Comparison of ENCODE assay signal across 19 cellular contexts in genomic region chr3:112059497-112059896, GRCh38. TPM values are rescaled to one million over a fixed set of nuclear protein-coding genes. Genes with fewer than 3 reads are reported as not detected.
DNase-seq lines count a peak whose midpoint lies in the region; ATAC-seq, FAIRE-seq and TF ChIP-seq lines count a peak whose summit lies in the region.
"Had no signal": no experiment of that assay in that cellular context is flagged by ENCODE, and none has a peak within 500 bp of the region (broad histone marks: within the 10 kb centered on the region; RNA-seq: fewer than 3 reads in every experiment).

No MANE protein-coding gene starts in this region.

- no peak for TF ChIP-seq RAD21 in A549 (conservative IDR thresholded peaks at IDR 0.05 in 1 of 2, IDR thresholded peaks at IDR 0.05 in 1 of 2)

- DNase-seq in A549 (ENCODE audit: low read depth in 1 of 2, low spot score in 1 of 2) = no peak
- DNase-seq in HT-29 (ENCODE audit: low spot score) = peak; percentile 14
- no peak for DNase-seq in keratinocyte (ENCODE audit: low read depth, low spot score)
- peak; percentile 9 to 29 for DNase-seq in thyroid gland
- no peak for DNase-seq in activated CD4-positive, alpha-beta T cell treated with anti-CD3 and anti-CD28 coated beads, Interleukin-2, amount 50 U/mL, for 4 hours
- no peak for DNase-seq in anterior cingulate cortex (lab: John Stamatoyannopoulos, UW)
- DNase-seq: 8988T; ACHN; CD4-positive, alpha-beta T cell; DMS153; DND-41; GDM1; H7; KBM-7 had no signal

- H3K4me2 ChIP-seq in A549 (no peak overlapping the region), keratinocyte (ENCODE audit: control insufficient read depth, extremely low read depth, insufficient read depth, low read depth, low read length) (no peak overlapping the region)
- H3K4me2 ChIP-seq: BLaER1 treated with 17β-estradiol and CSF1 and Interleukin-3, amounts not matched to agents 10 nM and 100 nM had no signal

- H2AFZ ChIP-seq in keratinocyte (ENCODE audit: control insufficient read depth, low read length) = no peak overlapping the region

- no peaks in the 10 kb centered on the region for H3K36me3 ChIP-seq in keratinocyte (ENCODE audit: control insufficient read depth in 2 of 2, extremely low read depth in 1 of 2, insufficient read depth in 2 of 2, low read length in 2 of 2)
- no peaks in the 10 kb centered on the region for H3K36me3 ChIP-seq in thyroid gland
- H3K36me3 ChIP-seq: BLaER1 treated with 17β-estradiol and CSF1 and Interleukin-3, amounts not matched to agents 10 nM and 100 nM had no signal

- no peaks in the 10 kb centered on the region for H3K79me2 ChIP-seq in keratinocyte (ENCODE audit: control insufficient read depth, insufficient read depth, low read length)

- TF ChIP-seq EP300 in A549 (IDR thresholded peaks at IDR 0.05) = no peak

- H3K27ac ChIP-seq in A549 = no peak overlapping the region
- no peak overlapping the region for H3K27ac ChIP-seq in keratinocyte (ENCODE audit: control insufficient read depth, insufficient read depth, low read length)
- H3K27ac ChIP-seq in thyroid gland = peak overlapping the region; percentile 20 to 44 (median 27)
- H3K27ac ChIP-seq: BLaER1 treated with 17β-estradiol and CSF1 and Interleukin-3, amounts not matched to agents 10 nM and 100 nM had no signal

- no peaks in the 10 kb centered on the region for H3K9me1 ChIP-seq in keratinocyte (ENCODE audit: control insufficient read depth, extremely low read depth, insufficient read depth, low read length)

- CTCF ChIA-PET in A549 (lab: Yijun Ruan, JAX) = no interaction called here

- POLR2A ChIA-PET in A549 (lab: Yijun Ruan, JAX) = no interaction called here

- H3K9ac ChIP-seq in keratinocyte (ENCODE audit: control insufficient read depth, extremely low read depth, insufficient read depth, low read length) = no peak overlapping the region
- H3K9ac ChIP-seq: BLaER1 treated with 17β-estradiol and CSF1 and Interleukin-3, amounts not matched to agents 10 nM and 100 nM had no signal

- 60% methylated on average over 1 of the region's 1 CpG for WGBS in A549 (ENCODE audit: missing lambda C conversion rate)
- 88 to 96% methylated on average over 1 of the region's 1 CpG for WGBS in thyroid gland, 2 donors

- H3K27me3 ChIP-seq in keratinocyte (ENCODE audit: control insufficient read depth, extremely low read depth, insufficient read depth, low read length) (no peaks in the 10 kb centered on the region), thyroid gland (no peaks in the 10 kb centered on the region)
- H3K27me3 ChIP-seq: BLaER1 treated with 17β-estradiol and CSF1 and Interleukin-3, amounts not matched to agents 10 nM and 100 nM had no signal

- intact Hi-C loops in thyroid gland (cut with DNase I) = no loop called here

- H3K4me3 ChIP-seq in A549 (no peak overlapping the region), keratinocyte (ENCODE audit: control insufficient read depth in 2 of 3, extremely low read depth in 1 of 3, insufficient read depth in 2 of 3, low read depth in 1 of 3, low read length in 3 of 3) (no peak overlapping the region), thyroid gland (replicated peaks in 1 of 3) (no peak overlapping the region)
- H3K4me3 ChIP-seq: BLaER1 treated with 17β-estradiol and CSF1 and Interleukin-3, amounts not matched to agents 10 nM and 100 nM had no signal

- H3K9me3 ChIP-seq in A549 (no peaks in the 10 kb centered on the region), keratinocyte (ENCODE audit: control insufficient read depth, low read depth, low read length) (no peaks in the 10 kb centered on the region), thyroid gland (no peaks in the 10 kb centered on the region)

- dilution Hi-C loops in keratinocyte (cut with MboI; ENCODE audit: extremely low pct_ligation_motif_present, low sequenced_read_pairs) = no loop called here

- TF ChIP-seq POLR2A in A549 (IDR thresholded peaks at IDR 0.05; ENCODE audit: low read length) (no peak), thyroid gland (IDR thresholded peaks at IDR 0.05) (no peak)

- no peak for TF ChIP-seq CTCF in A549 (IDR thresholded peaks at IDR 0.05)
- TF ChIP-seq CTCF in keratinocyte (optimal IDR thresholded peaks at IDR 0.05 in 1 of 3, IDR thresholded peaks at IDR 0.05 in 1 of 3, conservative IDR thresholded peaks at IDR 0.05 in 1 of 3; ENCODE audit: extremely low read depth in 1 of 3, insufficient read depth in 2 of 3, low read length in 3 of 3) = no peak
- TF ChIP-seq CTCF in thyroid gland (IDR thresholded peaks at IDR 0.05) = no peak

- H3K4me1 ChIP-seq in A549 (peaks cover 17% of the 10 kb centered on the region), keratinocyte (ENCODE audit: control insufficient read depth, extremely low read depth, insufficient read depth, low read length) (peaks cover 2% of the 10 kb centered on the region), thyroid gland (peaks cover 3 to 10% of the 10 kb centered on the region in 2 donors)
- H3K4me1 ChIP-seq: BLaER1 treated with 17β-estradiol and CSF1 and Interleukin-3, amounts not matched to agents 10 nM and 100 nM had no signal

- FAIRE-seq in A549 (lab: Jason Lieb, UNC) (peak; percentile 13), keratinocyte (lab: Jason Lieb, UNC) (peak; percentile 44)
- FAIRE-seq: D721Med, GM12892 had no signal

- no peaks in the 10 kb centered on the region for H4K20me1 ChIP-seq in keratinocyte (ENCODE audit: control insufficient read depth, extremely low read depth, insufficient read depth, low read length)
- H4K20me1 ChIP-seq: BLaER1 treated with 17β-estradiol and CSF1 and Interleukin-3, amounts not matched to agents 10 nM and 100 nM had no signal

- ATAC-seq in A549 (no peak), HG02884 (IDR thresholded peaks at IDR 0.05; ENCODE audit: unreplicated experiment) (no peak), HG03354 (IDR thresholded peaks at IDR 0.05; ENCODE audit: poor library complexity, severe bottlenecking, unreplicated experiment) (no peak)

TF ChIP-seq in A549, 52 proteins besides CTCF, POLR2A, EP300 and RAD21 (continues in another document):
- no peak for TF ChIP-seq JUN (IDR thresholded peaks at IDR 0.05)
- no peak for TF ChIP-seq HOXB5 (CRISPR knock-in tag; IDR thresholded peaks at IDR 0.05)
- no peak for TF ChIP-seq FOSB (CRISPR knock-in tag; IDR thresholded peaks at IDR 0.05)
- no peak for TF ChIP-seq POLR2AphosphoS2 (conservative IDR thresholded peaks at IDR 0.05; ENCODE audit: low read length)
- no peak for TF ChIP-seq NPAS2 (CRISPR knock-in tag; IDR thresholded peaks at IDR 0.05; ENCODE audit: borderline replicate concordance)
- no peak for TF ChIP-seq GATA3 (IDR thresholded peaks at IDR 0.05; ENCODE audit: borderline replicate concordance)
- no peak for TF ChIP-seq HOXA7 (CRISPR knock-in tag; IDR thresholded peaks at IDR 0.05)
- TF ChIP-seq ZNF302 (CRISPR knock-in tag; IDR thresholded peaks at IDR 0.05) = no peak
- no peak for TF ChIP-seq EHMT2 (IDR thresholded peaks at IDR 0.05; ENCODE audit: low read depth)
- no peak for TF ChIP-seq TP53 (CRISPR knock-in tag; IDR thresholded peaks at IDR 0.05)
- no peak for TF ChIP-seq PHF8 (IDR thresholded peaks at IDR 0.05; ENCODE audit: borderline replicate concordance, low read depth)
- no peak for TF ChIP-seq RCOR1 (IDR thresholded peaks at IDR 0.05; ENCODE audit: low read depth, low read length)

RNA-seq across cellular contexts. Expression of gene TMPRSS7, which starts 25.0 kb away (rescaled TPM):
- polyA plus RNA-seq in A549 (2011; rRNA removed) (0.04 TPM in 2 replicates), A549 (2017; fragmentation: RNase III; extraction: RNeasy Plus Mini Kit Qiagen cat#74134 plus additional on column Dnase treatment) (0.05 to 0.09 TPM (median 0.05 TPM) in 3 replicates), keratinocyte (0.02 to 0.18 TPM (median 0.08 TPM) in 3 replicates)
- polyA plus RNA-seq in A549 (2012; cell fraction: cytosol; rRNA removed) = 0.03 and 0.06 TPM in 2 replicates
- polyA plus RNA-seq in A549 (2012; cell fraction: nucleus; rRNA removed) = 0.04 TPM in 1 of 2 replicates, not detected in the other
- polyA minus RNA-seq in A549 (2011; rRNA and poly(A)+ RNA removed) = 0.10 TPM in 1 of 2 replicates, not detected in the other
- total RNA-seq in HT-29 (2014; rRNA removed; shearing (Covaris generic)) = 0.03 TPM in 1 of 2 replicates, not detected in the other
- not detected for polyA plus RNA-seq in keratinocyte (2011; ENCODE audit: low read depth)
- polyA plus RNA-seq in keratinocyte (2011; cell fraction: cytosol; rRNA removed) = 0.04 and 0.05 TPM in 2 replicates
- 0.18 and 0.21 TPM in 2 replicates for polyA plus RNA-seq in keratinocyte (2011; cell fraction: nucleus; rRNA removed)
- polyA plus RNA-seq in keratinocyte (2012; ENCODE audit: low replicate concordance) = 0.05 and 0.14 TPM in 2 replicates
- polyA minus RNA-seq in keratinocyte = 0.26 TPM in 1 of 3 replicates, not detected in the others
- not detected for polyA minus RNA-seq in keratinocyte (2011; cell fraction: cytosol; rRNA and poly(A)+ RNA removed)
- 0.23 and 0.32 TPM in 2 replicates for polyA minus RNA-seq in keratinocyte (2011; cell fraction: nucleus; rRNA and poly(A)+ RNA removed)
- total RNA-seq in thyroid gland = under 1 TPM in 1 of 4 donors, not detected in 3; 0.11 TPM
- total RNA-seq: H7 had no signal

RNA-seq across cellular contexts. Expression of gene C3orf52, which starts 26.7 kb away (rescaled TPM):
- polyA plus RNA-seq in A549 (2011; rRNA removed) = 10.3 and 11.5 TPM in 2 replicates
- 3.3 and 3.8 TPM in 2 replicates for polyA plus RNA-seq in A549 (2012; cell fraction: cytosol; rRNA removed)
- polyA plus RNA-seq in A549 (2012; cell fraction: nucleus; rRNA removed) = 3.2 and 9.3 TPM in 2 replicates
- polyA plus RNA-seq in A549 (2017; fragmentation: RNase III; extraction: RNeasy Plus Mini Kit Qiagen cat#74134 plus additional on column Dnase treatment) = 7.0 to 7.7 TPM (median 7.5 TPM) in 3 replicates
- polyA minus RNA-seq in A549 (2011; rRNA and poly(A)+ RNA removed) = 11.5 and 14.5 TPM in 2 replicates
- 14.5 and 17.5 TPM in 2 replicates for total RNA-seq in HT-29 (2014; rRNA removed; shearing (Covaris generic))
- 12.9 to 15.8 TPM (median 13.7 TPM) in 3 replicates for polyA plus RNA-seq in keratinocyte
- polyA plus RNA-seq in keratinocyte (2011; ENCODE audit: low read depth) = 3.8 TPM
- polyA plus RNA-seq in keratinocyte (2011; cell fraction: cytosol; rRNA removed) = 5.3 and 7.8 TPM in 2 replicates
- 36.2 and 46.6 TPM in 2 replicates for polyA plus RNA-seq in keratinocyte (2011; cell fraction: nucleus; rRNA removed)
- 7.7 and 14.1 TPM in 2 replicates for polyA plus RNA-seq in keratinocyte (2012; ENCODE audit: low replicate concordance)
- 10.4 to 42.3 TPM (median 27.2 TPM) in 3 replicates for polyA minus RNA-seq in keratinocyte
- 4.0 TPM for polyA minus RNA-seq in keratinocyte (2011; cell fraction: cytosol; rRNA and poly(A)+ RNA removed)
- 42.8 and 81.6 TPM in 2 replicates for polyA minus RNA-seq in keratinocyte (2011; cell fraction: nucleus; rRNA and poly(A)+ RNA removed)
- 10 to 100 TPM; 32.0 to 62.9 (median 45.9) TPM for total RNA-seq in thyroid gland

Comparison
In these comparisons a context has a peak if more than half of its experiments do, and no peak if none do; other contexts are left out.
1. DNase-seq: peak in HT-29 (single experiment) and thyroid gland (2 of 2); none in A549 (0 of 2), keratinocyte (single experiment), activated CD4-positive, alpha-beta T cell treated with anti-CD3 and anti-CD28 coated beads, Interleukin-2, amount 50 U/mL, for 4 hours (0 of 2) and anterior cingulate cortex (0 of 58).
2. H3K27ac ChIP-seq: peak in thyroid gland (3 of 3); none in A549 (0 of 2) and keratinocyte (single experiment).